8 cellular contexts compared by ENCODE assay signal in the genomic region with DNA sequence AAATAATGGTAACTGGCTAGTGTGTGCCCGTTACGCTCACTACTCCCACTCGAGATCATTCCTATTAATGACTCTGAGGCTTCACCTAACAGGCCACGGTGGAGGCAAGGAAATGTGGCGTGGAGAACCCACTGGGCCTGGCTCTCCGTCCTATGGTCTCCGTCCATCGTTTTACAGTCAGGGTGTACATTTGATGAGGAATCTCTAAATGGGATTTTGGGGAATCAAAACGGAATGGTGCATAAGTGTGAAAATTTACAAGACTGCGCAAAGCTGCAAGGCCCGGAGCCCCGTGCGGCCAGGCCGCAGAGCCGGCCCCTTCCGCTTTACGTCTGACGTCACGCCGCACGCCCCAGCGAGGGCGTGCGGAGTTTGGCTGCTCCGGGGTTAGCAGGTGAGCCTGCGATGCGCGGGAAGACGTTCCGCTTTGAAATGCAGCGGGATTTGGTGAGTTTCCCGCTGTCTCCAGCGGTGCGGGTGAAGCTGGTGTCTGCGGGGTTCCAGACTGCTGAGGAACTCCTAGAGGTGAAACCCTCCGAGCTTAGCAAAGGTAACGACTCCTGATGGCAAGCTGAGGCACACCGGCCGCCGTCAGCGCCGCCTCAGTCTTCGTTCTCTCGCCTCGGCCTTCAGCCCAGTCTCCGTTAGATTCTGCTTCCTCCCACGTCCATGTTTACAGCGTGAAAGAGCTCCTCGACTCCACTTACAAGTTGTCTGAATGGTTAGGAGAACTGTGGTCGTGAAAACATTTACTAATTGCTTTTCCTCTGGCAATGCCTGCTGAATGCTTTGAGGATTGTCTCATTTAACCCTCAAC. TPM values are rescaled to one million over a fixed set of nuclear protein-coding genes. Genes with fewer than 3 reads are reported as not detected.
A peak's percentile ranks its signal among the peaks of the same experiment; 100 is the strongest.
DNase-seq lines count a peak whose midpoint lies in the region; ATAC-seq and TF ChIP-seq lines count a peak whose summit lies in the region.

A gene (plus strand): TSS at position 364 of the 817 bp plus-strand sequence. CDS start 42 bp downstream, at position 406.

- no peaks in the 10 kb centered on the region for H3K27me3 Mint-ChIP-seq in activated CD4-positive, alpha-beta memory T cell treated with anti-CD3 and anti-CD28 coated beads, Interleukin-2, amount 10 ng/mL, durations not matched to agents 7 days and 5 days

- DNase-seq in CD1c-positive myeloid dendritic cell (ENCODE audit: extremely low spot score) (peak; percentile 94), NCI-H774 (lab: John Stamatoyannopoulos, UW) (peak; percentile 95), lower leg skin (ENCODE audit: low spot score in 2 of 2) (peak; percentile 66 to 95)
- peak; percentile 92 for DNase-seq in activated CD4-positive, alpha-beta memory T cell treated with anti-CD3 and anti-CD28 coated beads, Interleukin-2, amount 10 ng/mL, durations not matched to agents 7 days and 5 days
- DNase-seq in stimulated activated CD4-positive, alpha-beta T cell treated with anti-CD3 and anti-CD28 coated beads, Interleukin-4, amount 100 ng/mL, for 4 hours: peak; percentile 84 to 87

- ATAC-seq in GM19372 (IDR thresholded peaks at IDR 0.05; ENCODE audit: low read depth, unreplicated experiment): peak; percentile 98
- peak; percentile 97 for ATAC-seq in HG03521 (IDR thresholded peaks at IDR 0.05; ENCODE audit: unreplicated experiment)

- no peak for TF ChIP-seq POLR2A in lower leg skin (IDR thresholded peaks at IDR 0.05)

- 13 to 17% methylated on average over 37 to 50 of the region's 50 CpGs for WGBS in lower leg skin, 2 donors

- intact Hi-C loops in lower leg skin (cut with DNase I; ENCODE audit: low total_unique reads): no loop called here

- no peak for TF ChIP-seq CTCF in lower leg skin (IDR thresholded peaks at IDR 0.05)

- peaks cover 0 to 5% of the 10 kb centered on the region in 2 donors for H3K36me3 ChIP-seq in duodenal mucosa (ENCODE audit: control insufficient read depth in 1 of 2, insufficient read depth in 2 of 2, low read length in 2 of 2)

- peaks cover 40% of the 10 kb centered on the region for H3K4me1 Mint-ChIP-seq in activated CD4-positive, alpha-beta memory T cell treated with anti-CD3 and anti-CD28 coated beads, Interleukin-2, amount 10 ng/mL, durations not matched to agents 7 days and 5 days

- peak within 1 kb of the TSS; percentile 7 for H3K27ac ChIP-seq in duodenal mucosa (ENCODE audit: low read depth, low read length)

- peak within 1 kb of the TSS; percentile 65 to 76 for H3K9ac ChIP-seq in duodenal mucosa (ENCODE audit: low read depth in 1 of 2, low read length in 2 of 2)

- CTCF ChIA-PET in activated CD4-positive, alpha-beta memory T cell treated with anti-CD3 and anti-CD28 coated beads, Interleukin-2, amount 10 ng/mL, durations not matched to agents 7 days and 5 days (lab: Charles Lee): interaction anchor here (0.9 to 3.9 kb wide), 9 partner anchors 10 to 493 kb away, joined by 3 to 15 read pairs (median 4); no protein-coding TSS in a partner anchor

- H3K9me3 Mint-ChIP-seq in activated CD4-positive, alpha-beta memory T cell treated with anti-CD3 and anti-CD28 coated beads, Interleukin-2, amount 10 ng/mL, durations not matched to agents 7 days and 5 days: no peaks in the 10 kb centered on the region

- no peaks in the 10 kb centered on the region for H3K9me3 ChIP-seq in duodenal mucosa (ENCODE audit: control insufficient read depth in 1 of 2, low read length in 2 of 2)

- H3K36me3 Mint-ChIP-seq in activated CD4-positive, alpha-beta memory T cell treated with anti-CD3 and anti-CD28 coated beads, Interleukin-2, amount 10 ng/mL, durations not matched to agents 7 days and 5 days (ENCODE audit: low read depth): peaks cover 35% of the 10 kb centered on the region

- H3K27ac Mint-ChIP-seq in activated CD4-positive, alpha-beta memory T cell treated with anti-CD3 and anti-CD28 coated beads, Interleukin-2, amount 10 ng/mL, durations not matched to agents 7 days and 5 days: peak within 1 kb of the TSS; percentile 88

- no peaks in the 10 kb centered on the region for H3K27me3 ChIP-seq in duodenal mucosa (ENCODE audit: control insufficient read depth in 1 of 2, insufficient read depth in 2 of 2, low read length in 2 of 2)

- peak within 1 kb of the TSS; percentile 90 for H3K4me3 Mint-ChIP-seq in activated CD4-positive, alpha-beta memory T cell treated with anti-CD3 and anti-CD28 coated beads, Interleukin-2, amount 10 ng/mL, durations not matched to agents 7 days and 5 days

- peaks cover 10 to 14% of the 10 kb centered on the region in 2 donors for H3K4me1 ChIP-seq in duodenal mucosa (ENCODE audit: control insufficient read depth in 1 of 2, insufficient read depth in 2 of 2, low read length in 2 of 2)

- POLR2A ChIA-PET in activated CD4-positive, alpha-beta memory T cell treated with anti-CD3 and anti-CD28 coated beads, Interleukin-2, amount 10 ng/mL, durations not matched to agents 7 days and 5 days (lab: Charles Lee): interaction anchor here (0.6 to 10.8 kb wide), 27 partner anchors 9 to 685 kb away, joined by 3 to 251 read pairs (median 5); a partner anchor contains a TSS

- H3K4me3 ChIP-seq in duodenal mucosa (ENCODE audit: low read depth in 1 of 2, low read length in 2 of 2) (peak within 1 kb of the TSS; percentile 85 to 86), lower leg skin (ENCODE audit: low read depth, poor library complexity, severe bottlenecking) (peak within 1 kb of the TSS; percentile 46)

RNA-seq across cellular contexts. Expression of the gene that starts here (rescaled TPM):
- 10 to 100 TPM; 55.2 to 59.6 TPM for total RNA-seq in activated CD4-positive, alpha-beta memory T cell treated with anti-CD3 and anti-CD28 coated beads, Interleukin-2, amount 10 ng/mL, durations not matched to agents 7 days and 5 days
- total RNA-seq in lower leg skin: 10 to 100 TPM in 3 of 4 donors, 1 to 10 TPM in 1; 7.9 to 18.4 (median 15.0) TPM

Comparison
In these comparisons a context has a peak if more than half of its experiments do, and no peak if none do; other contexts are left out.
1. Peak in every context shown above with its lines: DNase-seq, ATAC-seq, H3K4me3 ChIP-seq and H3K27ac ChIP-seq.